ENCODE assay signal across 8 cellular contexts in the genomic region with DNA sequence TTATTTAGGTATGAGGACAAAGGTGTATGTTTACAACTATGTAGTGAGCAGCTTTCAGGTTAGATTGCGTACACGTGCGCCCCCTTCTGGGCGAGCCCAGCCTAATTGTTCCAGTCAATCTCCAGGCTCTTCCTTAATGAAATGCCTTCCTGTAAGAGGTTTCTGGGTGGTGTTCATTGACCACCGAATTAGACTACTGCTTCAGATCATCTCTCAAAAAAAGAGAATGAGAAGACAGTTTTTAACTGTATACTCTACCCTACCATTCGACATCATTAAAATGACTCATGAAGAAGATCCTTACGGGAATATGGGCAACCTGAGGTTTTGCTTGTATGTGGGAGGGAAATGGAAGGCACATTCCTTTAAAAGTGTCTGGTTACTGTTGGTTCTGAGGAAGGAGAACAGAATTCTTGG. TPM values are rescaled to one million over a fixed set of nuclear protein-coding genes. Genes with fewer than 3 reads are reported as not detected.
DNase-seq lines count a peak whose midpoint lies in the region; ATAC-seq and TF ChIP-seq lines count a peak whose summit lies in the region.

No MANE protein-coding gene starts in this region.

- ATAC-seq in GM19043 (IDR thresholded peaks at IDR 0.05; ENCODE audit: low read depth, unreplicated experiment) (peak; percentile 79), HG03342 (IDR thresholded peaks at IDR 0.05; ENCODE audit: unreplicated experiment) (peak; percentile 83)
- ATAC-seq in activated naive CD8-positive, alpha-beta T cell treated with anti-CD3 and anti-CD28 coated beads, Interleukin-2, amount 50 U/mL, for 24 hours, result peak; percentile 43

- WGBS in spleen, 5 donors, result 25 to 31% (median 28%) methylated on average over 7 of the region's 7 CpGs

- no peaks in the 10 kb centered on the region for H3K36me3 ChIP-seq in spleen

- DNase-seq in CD1c-positive myeloid dendritic cell (ENCODE audit: extremely low spot score) (peak; percentile 49), NOMO-1 treated with DMSO at 0.1 percent for 48 hours (lab: John Stamatoyannopoulos, UW; ENCODE audit: unreplicated experiment) (peak; percentile 59), iPS DF 4.7 (ENCODE audit: extremely low read depth, low spot score) (peak; percentile 64), spleen (no peak), NCI-H446 treated with DMSO at 0.1 percent for 48 hours (lab: John Stamatoyannopoulos, UW) (no peak)
- DNase-seq in activated naive CD8-positive, alpha-beta T cell treated with anti-CD3 and anti-CD28 coated beads, Interleukin-2, amount 50 U/mL, for 24 hours, result peak; percentile 66

- H3K9me3 ChIP-seq in spleen, result no peaks in the 10 kb centered on the region

- H3K27me3 Mint-ChIP-seq in activated naive CD8-positive, alpha-beta T cell treated with anti-CD3 and anti-CD28 coated beads, Interleukin-2, amount 50 U/mL, for 24 hours, result peaks cover 4% of the 10 kb centered on the region

- no peaks in the 10 kb centered on the region for H3K4me1 Mint-ChIP-seq in activated naive CD8-positive, alpha-beta T cell treated with anti-CD3 and anti-CD28 coated beads, Interleukin-2, amount 50 U/mL, for 24 hours

- H3K36me3 Mint-ChIP-seq in activated naive CD8-positive, alpha-beta T cell treated with anti-CD3 and anti-CD28 coated beads, Interleukin-2, amount 50 U/mL, for 24 hours (ENCODE audit: low read depth), result no peaks in the 10 kb centered on the region

- H3K4me3 ChIP-seq in spleen, result no peak overlapping the region

- intact Hi-C loops in spleen (cut with DNase I; ENCODE audit: low total_unique reads), result no loop called here

- H3K4me3 Mint-ChIP-seq in activated naive CD8-positive, alpha-beta T cell treated with anti-CD3 and anti-CD28 coated beads, Interleukin-2, amount 50 U/mL, for 24 hours, result no peak overlapping the region

- H3K27ac Mint-ChIP-seq in activated naive CD8-positive, alpha-beta T cell treated with anti-CD3 and anti-CD28 coated beads, Interleukin-2, amount 50 U/mL, for 24 hours, result no peak overlapping the region

- no peak for TF ChIP-seq POLR2A in spleen (IDR thresholded peaks at IDR 0.05)

- TF ChIP-seq CTCF in spleen (IDR thresholded peaks at IDR 0.05 in 8 of 11, conservative IDR thresholded peaks at IDR 0.05 in 3 of 11), result peak in 8 of 11 experiments; percentile 17 to 57 (median 49)

- H3K9me3 Mint-ChIP-seq in activated naive CD8-positive, alpha-beta T cell treated with anti-CD3 and anti-CD28 coated beads, Interleukin-2, amount 50 U/mL, for 24 hours, result no peaks in the 10 kb centered on the region

- no peaks in the 10 kb centered on the region for H3K4me1 ChIP-seq in spleen

- H3K27ac ChIP-seq in spleen, result no peak overlapping the region

- no peaks in the 10 kb centered on the region for H3K27me3 ChIP-seq in spleen (replicated peaks in 1 of 7)

RNA-seq across cellular contexts. Expression of gene LUM, which starts 2.1 kb away (rescaled TPM):
- 10 to 100 TPM in 1 of 7 donors, 1 to 10 TPM in 6; 2.6 to 10.6 (median 4.3) TPM for total RNA-seq in spleen
- polyA plus RNA-seq in spleen, result 10 to 100 TPM in 2 of 3 donors, 1 to 10 TPM in 1; 10.0 to 52.5 (median 12.9) TPM

RNA-seq across cellular contexts. Expression of gene KERA, which starts 51.3 kb away (rescaled TPM):
- total RNA-seq in spleen, result not detected
- polyA plus RNA-seq in spleen, result not detected

Comparison
In these comparisons a context has a peak if more than half of its experiments do, and no peak if none do; other contexts are left out.
1. DNase-seq: peak in CD1c-positive myeloid dendritic cell (single experiment), NOMO-1 treated with DMSO at 0.1 percent for 48 hours (single experiment), activated naive CD8-positive, alpha-beta T cell treated with anti-CD3 and anti-CD28 coated beads, Interleukin-2, amount 50 U/mL, for 24 hours (single experiment) and iPS DF 4.7 (single experiment); none in spleen (single experiment) and NCI-H446 treated with DMSO at 0.1 percent for 48 hours (single experiment).
2. Peak in every context shown above with its lines, with median percentiles within 50 percentile points of each other: ATAC-seq.